Comparison of ENCODE assay signal across 18 cellular contexts in genomic region chr4:147381749-147382148, GRCh38.
DNase-seq lines count a peak whose midpoint lies in the region; ATAC-seq, FAIRE-seq and TF ChIP-seq lines count a peak whose summit lies in the region.
"Had no signal": no experiment of that assay in that cellular context is flagged by ENCODE, and none has a peak within 500 bp of the region (broad histone marks: within the 10 kb centered on the region; RNA-seq: fewer than 3 reads in every experiment).

No MANE protein-coding gene starts in this region.

- no peak overlapping the region for H3K27ac ChIP-seq in keratinocyte (ENCODE audit: control insufficient read depth, insufficient read depth, low read length)
- H3K27ac ChIP-seq: 22Rv1 had no signal

- H3K9me3 ChIP-seq in keratinocyte (ENCODE audit: control insufficient read depth, low read depth, low read length): no peaks in the 10 kb centered on the region

- DNase-seq in DMS53 (lab: John Stamatoyannopoulos, UW) (peak; percentile 2), DMS53 treated with DMSO at 0.1 percent for 48 hours (lab: John Stamatoyannopoulos, UW; ENCODE audit: unreplicated experiment) (no peak), bronchial epithelial cell (ENCODE audit: low read depth) (peak; percentile 68), keratinocyte (ENCODE audit: low read depth, low spot score) (no peak), HK-2 (ENCODE audit: unreplicated experiment) (no peak), NCI-H748 (lab: John Stamatoyannopoulos, UW; ENCODE audit: unreplicated experiment) (no peak)
- DNase-seq: CD8-positive, alpha-beta T cell; COR-L47; DMS153 had no signal

- H2AFZ ChIP-seq in keratinocyte (ENCODE audit: control insufficient read depth, low read length): peak overlapping the region; percentile 9

- dilution Hi-C loops in keratinocyte (cut with MboI; ENCODE audit: extremely low pct_ligation_motif_present, low sequenced_read_pairs): no loop called here

- no peaks in the 10 kb centered on the region for H3K36me3 ChIP-seq in bronchial epithelial cell (ENCODE audit: control insufficient read depth, insufficient read depth, low read length)
- no peaks in the 10 kb centered on the region for H3K36me3 ChIP-seq in keratinocyte (ENCODE audit: control insufficient read depth in 2 of 2, extremely low read depth in 1 of 2, insufficient read depth in 2 of 2, low read length in 2 of 2)

- ATAC-seq in HG02610 (IDR thresholded peaks at IDR 0.05; ENCODE audit: unreplicated experiment) (no peak), GM18502 (IDR thresholded peaks at IDR 0.05; ENCODE audit: poor library complexity, unreplicated experiment) (no peak)
- ATAC-seq: CD8-positive, alpha-beta T cell; GM12878; HepG2 had no signal

- no peaks in the 10 kb centered on the region for H3K27me3 ChIP-seq in bronchial epithelial cell (ENCODE audit: control insufficient read depth, insufficient read depth, low read length)
- H3K27me3 ChIP-seq in keratinocyte (ENCODE audit: control insufficient read depth, extremely low read depth, insufficient read depth, low read length): no peaks in the 10 kb centered on the region

- no peak overlapping the region for H3K4me3 ChIP-seq in bronchial epithelial cell (ENCODE audit: low read depth, low read length)
- H3K4me3 ChIP-seq in keratinocyte (ENCODE audit: control insufficient read depth in 2 of 3, extremely low read depth in 1 of 3, insufficient read depth in 2 of 3, low read depth in 1 of 3, low read length in 3 of 3): no peak overlapping the region
- H3K4me3 ChIP-seq: GM12878 had no signal

- FAIRE-seq in bronchial epithelial cell (lab: Jason Lieb, UNC) (no peak), keratinocyte (lab: Jason Lieb, UNC) (no peak)
- FAIRE-seq: D721Med, GM12878, GM19239, H54, HepG2, HTR-8/SVneo had no signal

- H3K4me1 ChIP-seq in keratinocyte (ENCODE audit: control insufficient read depth, extremely low read depth, insufficient read depth, low read length): peaks cover 10% of the 10 kb centered on the region

- H3K9me1 ChIP-seq in keratinocyte (ENCODE audit: control insufficient read depth, extremely low read depth, insufficient read depth, low read length): no peaks in the 10 kb centered on the region

- TF ChIP-seq CTCF in bronchial epithelial cell (IDR thresholded peaks at IDR 0.05; ENCODE audit: insufficient read depth, low read length, severe bottlenecking) (no peak), keratinocyte (optimal IDR thresholded peaks at IDR 0.05 in 1 of 3, IDR thresholded peaks at IDR 0.05 in 1 of 3, conservative IDR thresholded peaks at IDR 0.05 in 1 of 3; ENCODE audit: extremely low read depth in 1 of 3, insufficient read depth in 2 of 3, low read length in 3 of 3) (no peak)

- no peaks in the 10 kb centered on the region for H4K20me1 ChIP-seq in keratinocyte (ENCODE audit: control insufficient read depth, extremely low read depth, insufficient read depth, low read length)

- no peaks in the 10 kb centered on the region for H3K79me2 ChIP-seq in keratinocyte (ENCODE audit: control insufficient read depth, insufficient read depth, low read length)

- H3K4me2 ChIP-seq in keratinocyte (ENCODE audit: control insufficient read depth, extremely low read depth, insufficient read depth, low read depth, low read length): no peak overlapping the region

- no peak overlapping the region for H3K9ac ChIP-seq in keratinocyte (ENCODE audit: control insufficient read depth, extremely low read depth, insufficient read depth, low read length)

Comparison
In these comparisons a context has a peak if more than half of its experiments do, and no peak if none do; other contexts are left out.
1. DNase-seq: peak in DMS53 (single experiment) and bronchial epithelial cell (single experiment); none in DMS53 treated with DMSO at 0.1 percent for 48 hours (single experiment), keratinocyte (single experiment), HK-2 (single experiment) and NCI-H748 (single experiment).